In genomic region chr7:5045558-5046396, GRCh38 we compare ENCODE assay signal across 1 cellular context.
TF ChIP-seq lines count a peak whose summit lies in the region.

RBAK (plus strand) TSS chr7:5045860; CDS start chr7:5048077, 2,217 bp downstream.

TF ChIP-seq in GM12878, 131 proteins besides CTCF, POLR2A, EP300 and RAD21 (continued from another document and continues in another):
- TF ChIP-seq IRF5 (IDR thresholded peaks at IDR 0.05; ENCODE audit: borderline replicate concordance) (no peak), NFYA (IDR thresholded peaks at IDR 0.05; ENCODE audit: borderline replicate concordance, low read depth, low read length) (no peak), ZBTB33 (IDR thresholded peaks at IDR 0.05) (no peak), CBX5 (IDR thresholded peaks at IDR 0.05; ENCODE audit: low read depth) (no peak), LARP7 (IDR thresholded peaks at IDR 0.05) (peak; percentile 93), ZNF622 (IDR thresholded peaks at IDR 0.05) (no peak), CREM (IDR thresholded peaks at IDR 0.05; ENCODE audit: low read depth) (peak; percentile 31; the same call in 1 of the 2 replicates), MEF2A (IDR thresholded peaks at IDR 0.05; ENCODE audit: insufficient read depth, low read depth, low read length) (no peak), TBL1XR1 (IDR thresholded peaks at IDR 0.05; ENCODE audit: low read depth, low read length) (0 out of 2 replicates have a peak, but pooled peaks have one; percentile 26), NFXL1 (IDR thresholded peaks at IDR 0.05; ENCODE audit: borderline replicate concordance) (no peak), DPF2 (IDR thresholded peaks at IDR 0.05) (peak; percentile 73), RBBP5 (conservative IDR thresholded peaks at IDR 0.05) (no peak), RELA (IDR thresholded peaks at IDR 0.05; ENCODE audit: borderline replicate concordance, partially characterized antibody) (no peak), SMAD5 (IDR thresholded peaks at IDR 0.05; ENCODE audit: low read depth) (no peak; the same call in 1 of the 2 replicates), POLR2AphosphoS5 (IDR thresholded peaks at IDR 0.05; ENCODE audit: low read length) (peak; percentile 69; the same call in 1 of the 2 replicates), EZH2 (IDR thresholded peaks at IDR 0.05; ENCODE audit: borderline replicate concordance, control insufficient read depth, low read depth, low read length) (no peak), KLF5 (IDR thresholded peaks at IDR 0.05; ENCODE audit: partially characterized antibody) (no peak), SREBF2 (IDR thresholded peaks at IDR 0.05; ENCODE audit: low read length) (no peak), ZZZ3 (IDR thresholded peaks at IDR 0.05; ENCODE audit: control insufficient read depth, insufficient read length, low read depth) (no peak), SRF (IDR thresholded peaks at IDR 0.05; ENCODE audit: low read depth in 2 of 2, low read length in 2 of 2) (no peak), NR2C2 (IDR thresholded peaks at IDR 0.05; ENCODE audit: borderline replicate concordance, control insufficient read depth, insufficient read length, low read depth) (no peak), ZNF274 (IDR thresholded peaks at IDR 0.05; ENCODE audit: insufficient read depth, insufficient read length) (no peak), POU2F2 (IDR thresholded peaks at IDR 0.05; ENCODE audit: borderline replicate concordance, low read depth, low read length) (no peak; the same call in 2 of the 3 replicates), ZBTB4 (CRISPR knock-in tag; IDR thresholded peaks at IDR 0.05) (no peak), TCF7 (IDR thresholded peaks at IDR 0.05; ENCODE audit: borderline replicate concordance) (no peak), HSF1 (IDR thresholded peaks at IDR 0.05; ENCODE audit: low read depth, low read length) (no peak), ZNF592 (IDR thresholded peaks at IDR 0.05) (no peak), FOXK2 (IDR thresholded peaks at IDR 0.05) (no peak), YBX1 (IDR thresholded peaks at IDR 0.05) (no peak), SPI1 (IDR thresholded peaks at IDR 0.05; ENCODE audit: borderline replicate concordance, insufficient read depth, low read depth, low read length) (no peak), WRNIP1 (IDR thresholded peaks at IDR 0.05; ENCODE audit: borderline replicate concordance, low read depth, low read length) (no peak), ZNF384 (IDR thresholded peaks at IDR 0.05; ENCODE audit: borderline replicate concordance, low read depth, low read length) (no peak), CUX1 (IDR thresholded peaks at IDR 0.05; ENCODE audit: insufficient replicate concordance, low read depth, low read length) (no peak), USF1 (IDR thresholded peaks at IDR 0.05; ENCODE audit: borderline replicate concordance, extremely low read length, insufficient read depth, low read depth, low read length) (no peak), SMAD1 (IDR thresholded peaks at IDR 0.05; ENCODE audit: low read depth, partially characterized antibody) (peak; percentile 36), PML (IDR thresholded peaks at IDR 0.05; ENCODE audit: low read length) (no peak), STAT1 (conservative IDR thresholded peaks at IDR 0.05) (no peak), CBX3 (IDR thresholded peaks at IDR 0.05; ENCODE audit: borderline replicate concordance, low read depth) (no peak), SMC3 (IDR thresholded peaks at IDR 0.05; ENCODE audit: borderline replicate concordance, low read length) (no peak), BCL3 (IDR thresholded peaks at IDR 0.05; ENCODE audit: borderline replicate concordance, insufficient read depth, low read depth, low read length, poor library complexity, severe bottlenecking) (no peak), POLR2AphosphoS2 (IDR thresholded peaks at IDR 0.05; ENCODE audit: low read depth, low read length) (no peak), KDM1A (IDR thresholded peaks at IDR 0.05; ENCODE audit: borderline replicate concordance) (no peak), CHD1 (IDR thresholded peaks at IDR 0.05; ENCODE audit: low read depth, low read length) (no peak), PAX5 (IDR thresholded peaks at IDR 0.05; ENCODE audit: borderline replicate concordance, low read depth, low read length) (no peak)
